ENCODE assay signal across 35 cellular contexts in the genomic region with DNA sequence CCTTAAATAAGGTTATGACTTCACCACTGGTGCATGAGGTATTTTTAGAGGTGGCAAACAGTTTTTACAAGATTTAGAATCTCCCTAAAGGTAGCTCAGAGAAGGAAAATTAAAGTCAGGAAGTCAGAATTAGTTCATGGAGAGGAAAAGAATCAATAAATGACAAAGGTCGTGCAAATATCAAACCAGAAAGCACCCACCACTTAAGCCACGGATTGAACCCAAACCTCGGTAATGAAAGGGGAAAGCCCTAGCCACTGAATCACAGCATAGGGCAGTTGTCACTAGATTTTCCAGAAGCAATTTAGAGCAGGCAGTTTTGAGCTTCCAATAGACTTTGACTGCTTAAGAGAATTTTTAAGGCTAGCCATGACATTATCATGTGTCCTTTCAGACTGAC.
"Had no signal": no experiment of that assay in that cellular context is flagged by ENCODE, and none has a peak within 500 bp of the region (broad histone marks: within the 10 kb centered on the region; RNA-seq: fewer than 3 reads in every experiment).

No MANE protein-coding gene starts in this region.

- H3K27me3 Mint-ChIP-seq: activated CD4-positive, alpha-beta memory T cell treated with anti-CD3 and anti-CD28 coated beads, Interleukin-2, amount 10 ng/mL, durations not matched to agents 7 days and 5 days; activated CD4-positive, alpha-beta T cell treated with anti-CD3 and anti-CD28 coated beads for 36 hours; activated CD4-positive, alpha-beta T cell treated with anti-CD3 and anti-CD28 coated beads, Interleukin-2, amount 10 ng/mL, durations not matched to agents 7 days and 5 days; activated CD8-positive, alpha-beta memory T cell treated with anti-CD3 and anti-CD28 coated beads, Interleukin-2, amount 10 ng/mL, durations not matched to agents 7 days and 5 days; activated naive CD4-positive, alpha-beta T cell treated with anti-CD3 and anti-CD28 coated beads, Interleukin-2, amount 10 ng/mL, durations not matched to agents 7 days and 5 days; activated naive CD4-positive, alpha-beta T cell treated with anti-CD3 and anti-CD28 coated beads, Interleukin-2, amount 50 U/mL, for 24 hours; activated naive CD8-positive, alpha-beta T cell; activated naive CD8-positive, alpha-beta T cell treated with anti-CD3 and anti-CD28 coated beads, Interleukin-2, amount 10 ng/mL, durations not matched to agents 7 days and 5 days; activated naive CD8-positive, alpha-beta T cell treated with anti-CD3 and anti-CD28 coated beads, Interleukin-2, amount 50 U/mL, for 24 hours; activated T-cell treated with anti-CD3 and anti-CD28 coated beads, Interleukin-2, amount 50 U/mL, for 24 hours had no signal

- H3K4me3 Mint-ChIP-seq: activated CD4-positive, alpha-beta memory T cell treated with anti-CD3 and anti-CD28 coated beads, Interleukin-2, amount 10 ng/mL, durations not matched to agents 7 days and 5 days; activated CD4-positive, alpha-beta T cell treated with anti-CD3 and anti-CD28 coated beads for 36 hours; activated CD4-positive, alpha-beta T cell treated with anti-CD3 and anti-CD28 coated beads, Interleukin-2, amount 10 ng/mL, durations not matched to agents 7 days and 5 days; activated CD8-positive, alpha-beta memory T cell treated with anti-CD3 and anti-CD28 coated beads, Interleukin-2, amount 10 ng/mL, durations not matched to agents 7 days and 5 days; activated CD8-positive, alpha-beta T cell treated with anti-CD3 and anti-CD28 coated beads, Interleukin-2, amount 10 ng/mL, durations not matched to agents 7 days and 5 days; activated naive CD4-positive, alpha-beta T cell treated with anti-CD3 and anti-CD28 coated beads, Interleukin-2, amount 10 ng/mL, durations not matched to agents 7 days and 5 days; activated naive CD4-positive, alpha-beta T cell treated with anti-CD3 and anti-CD28 coated beads, Interleukin-2, amount 50 U/mL, for 24 hours; activated naive CD8-positive, alpha-beta T cell; activated naive CD8-positive, alpha-beta T cell treated with anti-CD3 and anti-CD28 coated beads, Interleukin-2, amount 10 ng/mL, durations not matched to agents 7 days and 5 days; activated naive CD8-positive, alpha-beta T cell treated with anti-CD3 and anti-CD28 coated beads, Interleukin-2, amount 50 U/mL, for 24 hours; activated T-cell treated with anti-CD3 and anti-CD28 coated beads, Interleukin-2, amount 50 U/mL, for 24 hours; T-helper 1 cell treated with Interleukin-12 subunit alpha and Interleukin-12 subunit beta and Interleukin-4 antibody, amounts not matched to agents 30 μg/mL and 1 μg/mL, for 36 hours; T-helper 2 cell treated with Interferon-gamma antibody and Interleukin-4, amounts not matched to agents 5 μg/mL and 100 μg/mL, for 36 hours; WTC11 had no signal

- H3K4me1 Mint-ChIP-seq: activated CD4-positive, alpha-beta memory T cell treated with anti-CD3 and anti-CD28 coated beads, Interleukin-2, amount 10 ng/mL, durations not matched to agents 7 days and 5 days; activated CD4-positive, alpha-beta T cell treated with anti-CD3 and anti-CD28 coated beads for 36 hours; activated CD4-positive, alpha-beta T cell treated with anti-CD3 and anti-CD28 coated beads, Interleukin-2, amount 10 ng/mL, durations not matched to agents 7 days and 5 days; activated CD8-positive, alpha-beta memory T cell treated with anti-CD3 and anti-CD28 coated beads, Interleukin-2, amount 10 ng/mL, durations not matched to agents 7 days and 5 days; activated naive CD4-positive, alpha-beta T cell treated with anti-CD3 and anti-CD28 coated beads, Interleukin-2, amount 10 ng/mL, durations not matched to agents 7 days and 5 days; activated naive CD4-positive, alpha-beta T cell treated with anti-CD3 and anti-CD28 coated beads, Interleukin-2, amount 50 U/mL, for 24 hours; activated naive CD8-positive, alpha-beta T cell treated with anti-CD3 and anti-CD28 coated beads, Interleukin-2, amount 10 ng/mL, durations not matched to agents 7 days and 5 days; activated naive CD8-positive, alpha-beta T cell treated with anti-CD3 and anti-CD28 coated beads, Interleukin-2, amount 50 U/mL, for 24 hours; WTC11 had no signal

- H3K27ac Mint-ChIP-seq: activated CD4-positive, alpha-beta memory T cell treated with anti-CD3 and anti-CD28 coated beads, Interleukin-2, amount 10 ng/mL, durations not matched to agents 7 days and 5 days; activated CD4-positive, alpha-beta T cell treated with anti-CD3 and anti-CD28 coated beads for 36 hours; activated CD4-positive, alpha-beta T cell treated with anti-CD3 and anti-CD28 coated beads, Interleukin-2, amount 10 ng/mL, durations not matched to agents 7 days and 5 days; activated CD8-positive, alpha-beta memory T cell treated with anti-CD3 and anti-CD28 coated beads, Interleukin-2, amount 10 ng/mL, durations not matched to agents 7 days and 5 days; activated CD8-positive, alpha-beta T cell treated with anti-CD3 and anti-CD28 coated beads, Interleukin-2, amount 10 ng/mL, durations not matched to agents 7 days and 5 days; activated naive CD4-positive, alpha-beta T cell treated with anti-CD3 and anti-CD28 coated beads, Interleukin-2, amount 10 ng/mL, durations not matched to agents 7 days and 5 days; activated naive CD4-positive, alpha-beta T cell treated with anti-CD3 and anti-CD28 coated beads, Interleukin-2, amount 50 U/mL, for 24 hours; activated naive CD8-positive, alpha-beta T cell; activated naive CD8-positive, alpha-beta T cell treated with anti-CD3 and anti-CD28 coated beads, Interleukin-2, amount 10 ng/mL, durations not matched to agents 7 days and 5 days; activated naive CD8-positive, alpha-beta T cell treated with anti-CD3 and anti-CD28 coated beads, Interleukin-2, amount 50 U/mL, for 24 hours; activated T-cell treated with anti-CD3 and anti-CD28 coated beads, Interleukin-2, amount 50 U/mL, for 24 hours; activated T-helper 2 cell treated with anti-CD3 and anti-CD28 coated beads, Interferon-gamma antibody, Interleukin-2, Interleukin-4, amounts not matched to agents 10 μg/mL and 5 μg/mL and 100 μg/mL, durations not matched to agents 14 hours and 24 hours and 36 hours; T-helper 1 cell treated with Interleukin-12 subunit alpha and Interleukin-12 subunit beta and Interleukin-4 antibody, amounts not matched to agents 30 μg/mL and 1 μg/mL, for 36 hours; T-helper 2 cell treated with Interferon-gamma antibody and Interleukin-4, amounts not matched to agents 5 μg/mL and 100 μg/mL, for 36 hours; WTC11 had no signal

- H3K36me3 Mint-ChIP-seq: activated CD8-positive, alpha-beta memory T cell treated with anti-CD3 and anti-CD28 coated beads, Interleukin-2, amount 10 ng/mL, durations not matched to agents 7 days and 5 days; activated naive CD4-positive, alpha-beta T cell treated with anti-CD3 and anti-CD28 coated beads, Interleukin-2, amount 10 ng/mL, durations not matched to agents 7 days and 5 days; activated naive CD4-positive, alpha-beta T cell treated with anti-CD3 and anti-CD28 coated beads, Interleukin-2, amount 50 U/mL, for 24 hours; activated naive CD8-positive, alpha-beta T cell; activated naive CD8-positive, alpha-beta T cell treated with anti-CD3 and anti-CD28 coated beads, Interleukin-2, amount 10 ng/mL, durations not matched to agents 7 days and 5 days had no signal

- H3K36me3 ChIP-seq: brain microvascular endothelial cell, breast epithelium, WERI-Rb-1 had no signal

- ATAC-seq: activated CD4-positive, alpha-beta T cell treated with anti-CD3 and anti-CD28 coated beads for 36 hours; activated CD4-positive, CD25-positive, alpha-beta regulatory T cell treated with anti-CD3 and anti-CD28 coated beads, Interleukin-2, amount 50 U/mL, for 24 hours; activated CD8-positive, alpha-beta memory T cell treated with anti-CD3 and anti-CD28 coated beads, Interleukin-2, amount 10 ng/mL, durations not matched to agents 7 days and 5 days; activated CD8-positive, alpha-beta T cell treated with anti-CD3 and anti-CD28 coated beads, Interleukin-2, amount 10 ng/mL, durations not matched to agents 7 days and 5 days; activated naive CD8-positive, alpha-beta T cell treated with anti-CD3 and anti-CD28 coated beads, Interleukin-2, amount 50 U/mL, for 24 hours; body of pancreas; WTC11 had no signal

- H3K27me3 ChIP-seq: body of pancreas, brain microvascular endothelial cell, breast epithelium had no signal

- H3K4me1 ChIP-seq: body of pancreas, breast epithelium had no signal

- H3K9me3 ChIP-seq: body of pancreas, breast epithelium had no signal

- H3K4me3 ChIP-seq: body of pancreas, breast epithelium had no signal

- H3K27ac ChIP-seq: body of pancreas, brain microvascular endothelial cell, breast epithelium, WERI-Rb-1 had no signal

- DNase-seq: activated CD4-positive, alpha-beta memory T cell treated with anti-CD3 and anti-CD28 coated beads, Interleukin-2, amount 10 ng/mL, durations not matched to agents 7 days and 5 days; activated CD4-positive, alpha-beta T cell treated with anti-CD3 and anti-CD28 coated beads for 1 hour; activated CD4-positive, alpha-beta T cell treated with anti-CD3 and anti-CD28 coated beads for 36 hours; activated CD4-positive, alpha-beta T cell treated with anti-CD3 and anti-CD28 coated beads for 48 hours; activated CD4-positive, alpha-beta T cell treated with anti-CD3 and anti-CD28 coated beads, Interleukin-2, amount 10 ng/mL, durations not matched to agents 7 days and 5 days; activated CD4-positive, alpha-beta T cell treated with anti-CD3 and anti-CD28 coated beads, Interleukin-2, amount 50 U/mL, for 48 hours; activated CD4-positive, CD25-positive, alpha-beta regulatory T cell; activated CD8-positive, alpha-beta memory T cell treated with anti-CD3 and anti-CD28 coated beads for 24 hours; activated CD8-positive, alpha-beta memory T cell treated with anti-CD3 and anti-CD28 coated beads, Interleukin-2, amount 10 ng/mL, durations not matched to agents 7 days and 5 days; activated CD8-positive, alpha-beta memory T cell treated with anti-CD3 and anti-CD28 coated beads, Interleukin-2, amount 50 U/mL, for 48 hours; activated CD8-positive, alpha-beta T cell treated with anti-CD3 and anti-CD28 coated beads, Interleukin-2, amount 10 ng/mL, durations not matched to agents 7 days and 5 days; activated effector memory CD4-positive, alpha-beta T cell treated with Interleukin-2 at 50 U/mL for 16 hours; activated gamma-delta T cell; activated naive CD4-positive, alpha-beta T cell treated with anti-CD3 and anti-CD28 coated beads, Interleukin-2, amount 10 ng/mL, durations not matched to agents 7 days and 5 days; activated naive CD4-positive, alpha-beta T cell treated with Interleukin-2 at 50 U/mL for 16 hours; activated naive CD8-positive, alpha-beta T cell treated with anti-CD3 and anti-CD28 coated beads, Interleukin-2, amount 10 ng/mL, durations not matched to agents 7 days and 5 days; activated naive CD8-positive, alpha-beta T cell treated with anti-CD3 and anti-CD28 coated beads, Interleukin-2, amount 50 U/mL, for 24 hours; activated T-cell treated with anti-CD3 and anti-CD28 coated beads, Interleukin-2, amount 50 U/mL, for 24 hours; activated T-cell treated with anti-CD3 and anti-CD28 coated beads, Interleukin-2, amount 50 U/mL, for 48 hours; aorta; body of pancreas; brain microvascular endothelial cell; central memory CD4-positive, alpha-beta T cell; T-helper 1 cell; T-helper 2 cell; T-helper 9 cell; WERI-Rb-1 had no signal
